In genomic region chr6:66127061-66127460, GRCh38 we compare ENCODE assay signal across 37 cellular contexts.
"Had no signal": no experiment of that assay in that cellular context is flagged by ENCODE, and none has a peak within 500 bp of the region (broad histone marks: within the 10 kb centered on the region; RNA-seq: fewer than 3 reads in every experiment).

No MANE protein-coding gene starts in this region.

- ATAC-seq: activated CD8-positive, alpha-beta memory T cell treated with anti-CD3 and anti-CD28 coated beads, Interleukin-2, amount 10 ng/mL, durations not matched to agents 7 days and 5 days; activated CD8-positive, alpha-beta T cell treated with anti-CD3 and anti-CD28 coated beads, Interleukin-2, amount 10 ng/mL, durations not matched to agents 7 days and 5 days; activated naive CD4-positive, alpha-beta T cell treated with anti-CD3 and anti-CD28 coated beads, Interleukin-2, amount 50 U/mL, for 72 hours; activated T-cell treated with anti-CD3 and anti-CD28 coated beads, Interleukin-2, amount 50 U/mL, for 72 hours; activated T-helper 17 cell treated with anti-CD3 and anti-CD28 coated beads, Interleukin-2, amount 50 U/mL, for 72 hours; body of pancreas had no signal

- H3K9me3 Mint-ChIP-seq: activated CD4-positive, alpha-beta T cell treated with anti-CD3 and anti-CD28 coated beads, Interleukin-2, amount 10 ng/mL, durations not matched to agents 24 days and 14 days; activated naive CD8-positive, alpha-beta T cell treated with anti-CD3 and anti-CD28 coated beads for 36 hours had no signal

- H3K4me3 ChIP-seq: adrenal gland, body of pancreas, breast epithelium had no signal

- H3K4me1 ChIP-seq: adrenal gland, body of pancreas, breast epithelium had no signal

- H3K36me3 ChIP-seq: adrenal gland, brain microvascular endothelial cell, breast epithelium had no signal

- H3K9me3 ChIP-seq: adrenal gland, body of pancreas, breast epithelium had no signal

- H3K27ac Mint-ChIP-seq: activated B cell treated with CpG ODN at 0.5 μM for 24 hours; activated CD4-positive, alpha-beta memory T cell treated with anti-CD3 and anti-CD28 coated beads for 36 hours; activated CD4-positive, alpha-beta T cell treated with anti-CD3 and anti-CD28 coated beads, Interleukin-2, amount 10 ng/mL, durations not matched to agents 24 days and 14 days; activated CD8-positive, alpha-beta memory T cell treated with anti-CD3 and anti-CD28 coated beads, Interleukin-2, amount 10 ng/mL, durations not matched to agents 7 days and 5 days; activated CD8-positive, alpha-beta T cell treated with anti-CD3 and anti-CD28 coated beads, Interleukin-2, amount 10 ng/mL, durations not matched to agents 7 days and 5 days; activated naive CD4-positive, alpha-beta T cell treated with anti-CD3 and anti-CD28 coated beads for 36 hours; activated naive CD4-positive, alpha-beta T cell treated with anti-CD3 and anti-CD28 coated beads, Interleukin-2, amount 50 U/mL, for 72 hours; activated naive CD8-positive, alpha-beta T cell treated with anti-CD3 and anti-CD28 coated beads for 36 hours; activated T-cell treated with anti-CD3 and anti-CD28 coated beads, Interleukin-2, amount 50 U/mL, for 24 hours; activated T-cell treated with anti-CD3 and anti-CD28 coated beads, Interleukin-2, amount 50 U/mL, for 72 hours; activated T-helper 1 cell treated with anti-CD3 and anti-CD28 coated beads, Interleukin-12 subunit alpha, Interleukin-12 subunit beta, Interleukin-2, Interleukin-4 antibody, amounts not matched to agents 30 ng/mL and 10 ng/mL and 1 ng/mL, durations not matched to agents 14 hours and 24 hours and 36 hours; activated T-helper 17 cell treated with anti-CD3 and anti-CD28 coated beads, Interleukin-2, amount 50 U/mL, for 72 hours; T-helper 1 cell treated with Interleukin-12 subunit alpha and Interleukin-12 subunit beta and Interleukin-4 antibody, amounts not matched to agents 30 μg/mL and 1 μg/mL, for 36 hours; T-helper 2 cell treated with Interferon-gamma antibody and Interleukin-4, amounts not matched to agents 5 μg/mL and 100 μg/mL, for 36 hours had no signal

- H3K27me3 ChIP-seq: adrenal gland, body of pancreas, brain microvascular endothelial cell, breast epithelium had no signal

- H3K4me3 Mint-ChIP-seq: activated B cell treated with CpG ODN at 0.5 μM for 24 hours; activated CD4-positive, alpha-beta memory T cell treated with anti-CD3 and anti-CD28 coated beads for 36 hours; activated CD4-positive, alpha-beta T cell treated with anti-CD3 and anti-CD28 coated beads, Interleukin-2, amount 10 ng/mL, durations not matched to agents 24 days and 14 days; activated CD8-positive, alpha-beta memory T cell treated with anti-CD3 and anti-CD28 coated beads, Interleukin-2, amount 10 ng/mL, durations not matched to agents 7 days and 5 days; activated CD8-positive, alpha-beta T cell treated with anti-CD3 and anti-CD28 coated beads, Interleukin-2, amount 10 ng/mL, durations not matched to agents 7 days and 5 days; activated naive CD4-positive, alpha-beta T cell treated with anti-CD3 and anti-CD28 coated beads for 36 hours; activated naive CD8-positive, alpha-beta T cell treated with anti-CD3 and anti-CD28 coated beads for 36 hours; activated T-cell treated with anti-CD3 and anti-CD28 coated beads, Interleukin-2, amount 50 U/mL, for 24 hours; activated T-cell treated with anti-CD3 and anti-CD28 coated beads, Interleukin-2, amount 50 U/mL, for 72 hours; activated T-helper 1 cell treated with anti-CD3 and anti-CD28 coated beads, Interleukin-12 subunit alpha, Interleukin-12 subunit beta, Interleukin-2, Interleukin-4 antibody, amounts not matched to agents 30 ng/mL and 10 ng/mL and 1 ng/mL, durations not matched to agents 14 hours and 24 hours and 36 hours; activated T-helper 17 cell treated with anti-CD3 and anti-CD28 coated beads, Interleukin-2, amount 50 U/mL, for 72 hours; T-helper 1 cell treated with Interleukin-12 subunit alpha and Interleukin-12 subunit beta and Interleukin-4 antibody, amounts not matched to agents 30 μg/mL and 1 μg/mL, for 36 hours; T-helper 2 cell treated with Interferon-gamma antibody and Interleukin-4, amounts not matched to agents 5 μg/mL and 100 μg/mL, for 36 hours had no signal

- H3K36me3 Mint-ChIP-seq: activated CD4-positive, alpha-beta memory T cell treated with anti-CD3 and anti-CD28 coated beads for 36 hours; activated CD8-positive, alpha-beta memory T cell treated with anti-CD3 and anti-CD28 coated beads, Interleukin-2, amount 10 ng/mL, durations not matched to agents 7 days and 5 days; activated naive CD8-positive, alpha-beta T cell treated with anti-CD3 and anti-CD28 coated beads for 36 hours had no signal

- FAIRE-seq: astrocyte, TTC549 had no signal

- H3K4me1 Mint-ChIP-seq: activated B cell treated with CpG ODN at 0.5 μM for 24 hours; activated CD4-positive, alpha-beta T cell treated with anti-CD3 and anti-CD28 coated beads, Interleukin-2, amount 10 ng/mL, durations not matched to agents 24 days and 14 days; activated CD8-positive, alpha-beta memory T cell treated with anti-CD3 and anti-CD28 coated beads, Interleukin-2, amount 10 ng/mL, durations not matched to agents 7 days and 5 days; activated naive CD8-positive, alpha-beta T cell treated with anti-CD3 and anti-CD28 coated beads for 36 hours; activated T-helper 17 cell treated with anti-CD3 and anti-CD28 coated beads, Interleukin-2, amount 50 U/mL, for 72 hours had no signal

- H3K27ac ChIP-seq: adrenal gland, body of pancreas, brain microvascular endothelial cell, breast epithelium, VCaP had no signal

- DNase-seq: activated B cell treated with CpG ODN at 0.5 μM for 24 hours; activated CD4-positive, alpha-beta memory T cell treated with anti-CD3 and anti-CD28 coated beads for 36 hours; activated CD4-positive, alpha-beta T cell treated with anti-CD3 and anti-CD28 coated beads for 4 hours; activated CD4-positive, alpha-beta T cell treated with anti-CD3 and anti-CD28 coated beads, Interleukin-2, amount 10 ng/mL, durations not matched to agents 24 days and 14 days; activated CD4-positive, alpha-beta T cell treated with anti-CD3 and anti-CD28 coated beads, Interleukin-2, amount 50 U/mL, for 1 hour; activated CD4-positive, alpha-beta T cell treated with anti-CD3 and anti-CD28 coated beads, Interleukin-2, amount 50 U/mL, for 4 hours; activated CD4-positive, CD25-positive, alpha-beta regulatory T cell treated with anti-CD3 and anti-CD28 coated beads, Interleukin-2, amount 50 U/mL, for 72 hours; activated CD8-positive, alpha-beta memory T cell treated with anti-CD3 and anti-CD28 coated beads for 24 hours; activated CD8-positive, alpha-beta memory T cell treated with anti-CD3 and anti-CD28 coated beads, Interleukin-2, amount 10 ng/mL, durations not matched to agents 7 days and 5 days; activated CD8-positive, alpha-beta memory T cell treated with anti-CD3 and anti-CD28 coated beads, Interleukin-2, amount 50 U/mL, for 48 hours; activated CD8-positive, alpha-beta T cell treated with anti-CD3 and anti-CD28 coated beads, Interleukin-2, amount 10 ng/mL, durations not matched to agents 7 days and 5 days; activated effector memory CD4-positive, alpha-beta T cell treated with anti-CD3 and anti-CD28 coated beads, Interleukin-2, amount 50 U/mL, for 16 hours; activated gamma-delta T cell treated with Interleukin-2 at 50 U/mL for 16 hours; activated naive CD4-positive, alpha-beta T cell; activated naive CD4-positive, alpha-beta T cell treated with anti-CD3 and anti-CD28 coated beads for 36 hours; activated naive CD4-positive, alpha-beta T cell treated with anti-CD3 and anti-CD28 coated beads, Interleukin-2, amount 50 U/mL, for 16 hours; activated naive CD8-positive, alpha-beta T cell treated with anti-CD3 and anti-CD28 coated beads for 36 hours; activated T-cell treated with anti-CD3 and anti-CD28 coated beads, Interleukin-2, amount 50 U/mL, for 24 hours; activated T-cell treated with anti-CD3 and anti-CD28 coated beads, Interleukin-2, amount 50 U/mL, for 72 hours; adrenal gland; amniotic stem cell; aorta; body of pancreas; brain microvascular endothelial cell; central memory CD4-positive, alpha-beta T cell; T-helper 1 cell; T-helper 2 cell; T-helper 9 cell had no signal

- H3K27me3 Mint-ChIP-seq: activated B cell treated with CpG ODN at 0.5 μM for 24 hours; activated CD4-positive, alpha-beta memory T cell treated with anti-CD3 and anti-CD28 coated beads for 36 hours; activated CD4-positive, alpha-beta T cell treated with anti-CD3 and anti-CD28 coated beads, Interleukin-2, amount 10 ng/mL, durations not matched to agents 24 days and 14 days; activated CD8-positive, alpha-beta memory T cell treated with anti-CD3 and anti-CD28 coated beads, Interleukin-2, amount 10 ng/mL, durations not matched to agents 7 days and 5 days; activated naive CD8-positive, alpha-beta T cell treated with anti-CD3 and anti-CD28 coated beads for 36 hours; activated T-cell treated with anti-CD3 and anti-CD28 coated beads, Interleukin-2, amount 50 U/mL, for 24 hours; activated T-helper 17 cell treated with anti-CD3 and anti-CD28 coated beads, Interleukin-2, amount 50 U/mL, for 72 hours had no signal
